Comparison of ENCODE assay signal across 33 cellular contexts in genomic region chr11:125389339-125390166, GRCh38.
"Had no signal": no experiment of that assay in that cellular context is flagged by ENCODE, and none has a peak within 500 bp of the region (broad histone marks: within the 10 kb centered on the region; RNA-seq: fewer than 3 reads in every experiment).

No MANE protein-coding gene starts in this region.

- H3K36me3 ChIP-seq: cardiac muscle cell, neutrophil, ovary, prostate gland, thyroid gland had no signal

- H3K4me1 ChIP-seq: body of pancreas, prostate gland had no signal

- DNase-seq: activated CD4-positive, alpha-beta memory T cell treated with anti-CD3 and anti-CD28 coated beads for 36 hours; activated CD4-positive, alpha-beta T cell treated with anti-CD3 and anti-CD28 coated beads, Interleukin-2, amount 10 ng/mL, durations not matched to agents 24 days and 14 days; activated CD4-positive, CD25-positive, alpha-beta regulatory T cell treated with anti-CD3 and anti-CD28 coated beads, Interleukin-2, amount 50 U/mL, for 72 hours; activated CD8-positive, alpha-beta memory T cell treated with anti-CD3 and anti-CD28 coated beads, Interleukin-2, amount 50 U/mL, for 4 hours; activated naive CD4-positive, alpha-beta T cell treated with Interleukin-2 at 50 U/mL for 16 hours; activated T-cell treated with anti-CD3 and anti-CD28 coated beads, Interleukin-2, amount 50 U/mL, for 4 hours; anterior cingulate cortex; body of pancreas; cerebellar nuclear complex; effector memory CD8-positive, alpha-beta T cell; foreskin fibroblast; heart left ventricle; mesenchymal stem cell; natural killer cell; retina; small intestine; stimulated activated CD4-positive, alpha-beta T cell treated with anti-CD3 and anti-CD28 coated beads, Interleukin-1b, Interleukin-23, amount 100 ng/mL, for 48 hours; stimulated activated CD4-positive, alpha-beta T cell treated with anti-CD3 and anti-CD28 coated beads, Interleukin-4, amount 100 ng/mL, for 4 hours; stimulated activated CD8-positive, alpha-beta memory T cell treated with anti-CD3 and anti-CD28 coated beads, Interleukin-4, amount 100 ng/mL, for 48 hours; stimulated activated naive B cell treated with anti-CD40 and anti-IgM and Interleukin-4, amounts not matched to agents 10 μg/mL and 1 μg/mL and 100 μg/mL, for 72 hours; stomach; T-helper 9 cell; thyroid gland had no signal

- H3K4me3 Mint-ChIP-seq: activated CD4-positive, alpha-beta memory T cell treated with anti-CD3 and anti-CD28 coated beads for 36 hours; activated CD4-positive, alpha-beta T cell treated with anti-CD3 and anti-CD28 coated beads, Interleukin-2, amount 10 ng/mL, durations not matched to agents 24 days and 14 days; activated naive CD8-positive, alpha-beta T cell; activated T-cell treated with anti-CD3 and anti-CD28 coated beads, Interleukin-2, amount 50 U/mL, for 4 hours; activated T-helper 17 cell treated with anti-CD3 and anti-CD28 coated beads, Interleukin-2, amount 50 U/mL, for 72 hours; effector memory CD8-positive, alpha-beta T cell; natural killer cell; stimulated activated naive B cell treated with anti-CD40 and anti-IgM and Interleukin-4, amounts not matched to agents 10 μg/mL and 1 μg/mL and 100 μg/mL, for 72 hours; T-helper 1 cell treated with Interleukin-12 subunit alpha and Interleukin-12 subunit beta and Interleukin-4 antibody, amounts not matched to agents 30 μg/mL and 1 μg/mL, for 36 hours had no signal

- H3K9me3 Mint-ChIP-seq: activated CD4-positive, alpha-beta memory T cell treated with anti-CD3 and anti-CD28 coated beads for 36 hours; activated CD4-positive, alpha-beta T cell treated with anti-CD3 and anti-CD28 coated beads, Interleukin-2, amount 10 ng/mL, durations not matched to agents 24 days and 14 days; activated T-cell treated with anti-CD3 and anti-CD28 coated beads, Interleukin-2, amount 50 U/mL, for 4 hours; activated T-helper 17 cell treated with anti-CD3 and anti-CD28 coated beads, Interleukin-2, amount 50 U/mL, for 72 hours; effector memory CD8-positive, alpha-beta T cell; natural killer cell; T-helper 1 cell treated with Interleukin-12 subunit alpha and Interleukin-12 subunit beta and Interleukin-4 antibody, amounts not matched to agents 30 μg/mL and 1 μg/mL, for 36 hours had no signal

- H3K4me1 Mint-ChIP-seq: activated CD4-positive, alpha-beta T cell treated with anti-CD3 and anti-CD28 coated beads, Interleukin-2, amount 10 ng/mL, durations not matched to agents 24 days and 14 days; activated T-helper 17 cell treated with anti-CD3 and anti-CD28 coated beads, Interleukin-2, amount 50 U/mL, for 72 hours; natural killer cell; stimulated activated naive B cell treated with anti-CD40 and anti-IgM and Interleukin-4, amounts not matched to agents 10 μg/mL and 1 μg/mL and 100 μg/mL, for 72 hours had no signal

- ATAC-seq: activated T-cell treated with anti-CD3 and anti-CD28 coated beads, Interleukin-2, amount 50 U/mL, for 4 hours; activated T-helper 17 cell treated with anti-CD3 and anti-CD28 coated beads, Interleukin-2, amount 50 U/mL, for 72 hours; body of pancreas; effector memory CD8-positive, alpha-beta T cell; heart left ventricle; natural killer cell; sciatic nerve; stimulated activated naive B cell treated with anti-CD40 and anti-IgM and Interleukin-4, amounts not matched to agents 10 μg/mL and 1 μg/mL and 100 μg/mL, for 72 hours had no signal

- H3K27ac ChIP-seq: cardiac muscle cell, neutrophil, ovary, thyroid gland had no signal

- H3K9me3 ChIP-seq: body of pancreas, heart left ventricle, neutrophil, ovary, prostate gland, stomach, thyroid gland had no signal

- H3K36me3 Mint-ChIP-seq: activated CD4-positive, alpha-beta memory T cell treated with anti-CD3 and anti-CD28 coated beads for 36 hours; activated naive CD8-positive, alpha-beta T cell; natural killer cell; stimulated activated naive B cell treated with anti-CD40 and anti-IgM and Interleukin-4, amounts not matched to agents 10 μg/mL and 1 μg/mL and 100 μg/mL, for 72 hours had no signal

- H3K4me3 ChIP-seq: body of pancreas, cardiac muscle cell, coronary artery, dorsolateral prefrontal cortex, heart left ventricle, ovary, prostate gland, stomach, thyroid gland had no signal

- H3K27me3 ChIP-seq: body of pancreas, dorsolateral prefrontal cortex, heart left ventricle, ovary, stomach, thyroid gland had no signal

- H3K27ac Mint-ChIP-seq: activated CD4-positive, alpha-beta memory T cell treated with anti-CD3 and anti-CD28 coated beads for 36 hours; activated CD4-positive, alpha-beta T cell treated with anti-CD3 and anti-CD28 coated beads, Interleukin-2, amount 10 ng/mL, durations not matched to agents 24 days and 14 days; activated naive CD8-positive, alpha-beta T cell; activated T-helper 17 cell treated with anti-CD3 and anti-CD28 coated beads, Interleukin-2, amount 50 U/mL, for 72 hours; effector memory CD8-positive, alpha-beta T cell; natural killer cell; stimulated activated naive B cell treated with anti-CD40 and anti-IgM and Interleukin-4, amounts not matched to agents 10 μg/mL and 1 μg/mL and 100 μg/mL, for 72 hours; T-helper 1 cell treated with Interleukin-12 subunit alpha and Interleukin-12 subunit beta and Interleukin-4 antibody, amounts not matched to agents 30 μg/mL and 1 μg/mL, for 36 hours had no signal
